In the genomic region with DNA sequence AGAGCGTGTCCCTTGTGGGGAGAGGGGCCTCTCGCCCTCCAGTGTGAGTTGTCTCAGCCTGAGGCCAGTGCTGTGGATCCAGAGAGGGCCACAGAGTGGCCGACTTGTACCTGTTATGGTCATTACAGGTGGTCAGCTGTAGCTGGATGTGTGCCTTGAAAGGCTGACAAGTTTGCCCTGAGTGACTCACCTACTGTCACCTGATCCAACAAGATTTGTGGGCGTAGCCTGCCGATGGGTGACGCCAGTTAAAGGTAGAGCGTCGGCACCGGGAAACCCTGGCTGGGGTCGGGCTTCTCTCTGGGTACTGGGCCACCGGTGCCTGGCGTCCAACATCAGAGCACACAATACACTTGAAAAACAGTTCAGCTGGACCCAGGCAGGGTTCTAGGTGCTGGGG, we compare ENCODE assay signal across 9 cellular contexts. TPM values are rescaled to one million over a fixed set of nuclear protein-coding genes. Genes with fewer than 3 reads are reported as not detected.
A peak's percentile ranks its signal among the peaks of the same experiment; 100 is the strongest.
DNase-seq lines count a peak whose midpoint lies in the region; ATAC-seq lines count a peak whose summit lies in the region.
"Had no signal": no experiment of that assay in that cellular context is flagged by ENCODE, and none has a peak within 500 bp of the region (broad histone marks: within the 10 kb centered on the region; RNA-seq: fewer than 3 reads in every experiment).

No MANE protein-coding gene starts in this region.

- peak overlapping the region; percentile 58 for H3K4me3 ChIP-seq in thymus (ENCODE audit: low read length)

- H3K4me1 ChIP-seq in thymus (ENCODE audit: control insufficient read depth, insufficient read depth, low read length), result peaks cover 53% of the 10 kb centered on the region

- H3K27ac ChIP-seq in thymus (ENCODE audit: low read depth), result peak overlapping the region; percentile 100

- H3K27me3 ChIP-seq in thymus (ENCODE audit: control insufficient read depth, insufficient read depth), result no peaks in the 10 kb centered on the region

- DNase-seq in NCI-H2196 (lab: John Stamatoyannopoulos, UW; ENCODE audit: unreplicated experiment) (peak; percentile 11), NCI-H2196 treated with DMSO at 0.1 percent for 48 hours (lab: John Stamatoyannopoulos, UW; ENCODE audit: unreplicated experiment) (no peak), kidney tubule cell (ENCODE audit: low spot score) (peak; percentile 46), NCI-H146 treated with DMSO at 0.1 percent for 48 hours (lab: John Stamatoyannopoulos, UW; ENCODE audit: unreplicated experiment) (no peak), NCI-H1105 (lab: John Stamatoyannopoulos, UW) (no peak)
- DNase-seq in activated T-helper 1 cell treated with anti-CD3 and anti-CD28 coated beads, Interleukin-2, amount 50 U/mL, for 16 hours (ENCODE audit: low read depth in 1 of 2, low spot score in 1 of 2), result peak; percentile 54 to 56

- 93% methylated on average over 12 of the region's 12 CpGs for whole genome bisulfite sequencing in thymus

- no peak for ATAC-seq in HG03175 (IDR thresholded peaks at IDR 0.05; ENCODE audit: unreplicated experiment)
- ATAC-seq: Panc1 had no signal

- peaks cover 22% of the 10 kb centered on the region for H3K36me3 ChIP-seq in thymus (ENCODE audit: control insufficient read depth, insufficient read depth)

- peaks cover 1% of the 10 kb centered on the region for H3K9me3 ChIP-seq in thymus (ENCODE audit: control insufficient read depth)

RNA-seq across cellular contexts. Expression of a gene that starts 2.8 kb away (rescaled TPM):
- polyA plus RNA-seq in thymus, result 272 TPM

RNA-seq across cellular contexts. Expression of a gene that starts 14.9 kb away (rescaled TPM):
- 14.1 TPM for polyA plus RNA-seq in thymus

Comparison
In these comparisons a context has a peak if more than half of its experiments do, and no peak if none do; other contexts are left out.
1. DNase-seq: peak in NCI-H2196 (single experiment), activated T-helper 1 cell treated with anti-CD3 and anti-CD28 coated beads, Interleukin-2, amount 50 U/mL, for 16 hours (2 of 2) and kidney tubule cell (single experiment); none in NCI-H2196 treated with DMSO at 0.1 percent for 48 hours (single experiment), NCI-H146 treated with DMSO at 0.1 percent for 48 hours (single experiment) and NCI-H1105 (single experiment).